Comparison of ENCODE assay signal across 8 cellular contexts in the genomic region with DNA sequence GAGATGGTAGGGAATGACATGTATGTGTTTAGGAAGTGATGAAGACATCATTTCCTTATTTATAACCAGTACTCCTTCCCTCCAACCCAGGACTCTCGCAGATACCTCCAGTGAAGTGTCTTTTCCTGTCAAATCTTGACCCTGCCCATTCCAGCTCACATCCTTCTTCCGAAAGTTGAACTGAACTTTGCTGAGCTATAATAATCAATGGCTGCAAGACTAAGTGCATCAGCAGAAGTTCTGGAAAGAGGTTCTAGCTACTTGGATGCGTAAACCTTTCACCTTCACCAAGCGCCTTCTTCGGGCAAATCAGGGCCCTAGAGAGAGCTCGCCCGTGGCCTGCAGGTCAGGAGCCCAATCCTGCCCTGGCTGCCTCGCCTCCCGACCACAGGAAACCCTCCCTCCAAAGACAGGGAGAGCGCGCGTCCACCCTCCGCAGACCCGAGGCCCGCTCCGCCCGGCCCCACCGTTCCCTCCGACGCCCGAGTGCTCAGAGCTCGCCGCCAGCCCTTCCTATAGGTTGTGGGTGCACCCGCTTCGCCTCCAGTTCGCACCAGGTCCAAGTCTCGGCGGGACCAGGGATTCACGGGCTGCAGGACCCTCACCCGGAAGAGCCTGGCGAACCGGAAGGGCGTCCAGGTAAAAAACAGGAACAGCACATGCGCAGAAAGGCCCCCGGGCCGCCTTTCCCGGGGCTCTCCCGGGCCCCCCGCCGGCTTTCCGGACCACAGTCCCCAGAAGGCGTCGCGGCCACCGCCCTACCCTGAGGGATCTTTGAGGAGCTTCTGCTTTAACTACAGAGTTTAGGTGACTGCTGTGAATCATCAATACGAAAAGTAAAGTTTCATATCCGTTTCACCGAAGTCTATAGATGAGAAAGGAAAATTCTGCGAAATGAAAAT. TPM values are rescaled to one million over a fixed set of nuclear protein-coding genes. Genes with fewer than 3 reads are reported as not detected.
DNase-seq lines count a peak whose midpoint lies in the region; ATAC-seq, FAIRE-seq and TF ChIP-seq lines count a peak whose summit lies in the region.

TSS of gene ZNF334 (minus strand) at position 617 of the 902 bp plus-strand sequence. CDS start 1,457 bp downstream, outside the sequence.

- no peak for TF ChIP-seq CTCF in pancreas (IDR thresholded peaks at IDR 0.05)
- no peak for TF ChIP-seq CTCF in vagina (IDR thresholded peaks at IDR 0.05)

- 4% methylated on average over 48 to 49 of the region's 49 CpGs for WGBS in pancreas, 2 donors

- H3K27me3 ChIP-seq in pancreas (no peaks in the 10 kb centered on the region), vagina (no peaks in the 10 kb centered on the region)

- H3K4me3 ChIP-seq in pancreas, result peak within 1 kb of the TSS; percentile 45 to 72 (median 64)
- H3K4me3 ChIP-seq in vagina, result peak within 1 kb of the TSS; percentile 69 to 71

- peak within 1 kb of the TSS; percentile 55 to 83 for H3K27ac Mint-ChIP-seq in activated naive CD4-positive, alpha-beta T cell treated with anti-CD3 and anti-CD28 coated beads, Interleukin-2, amount 50 U/mL, for 72 hours

- FAIRE-seq in pancreas (lab: Jason Lieb, UNC), result no peak

- ATAC-seq in GM21447 (IDR thresholded peaks at IDR 0.05; ENCODE audit: unreplicated experiment) (peak; percentile 85), left ventricle myocardium superior (peak; percentile 98), pancreas (peak; percentile 95 to 97 (median 96))
- ATAC-seq in activated naive CD4-positive, alpha-beta T cell treated with anti-CD3 and anti-CD28 coated beads, Interleukin-2, amount 50 U/mL, for 72 hours, result peak; percentile 98 to 99

- no peak for TF ChIP-seq POLR2A in vagina (IDR thresholded peaks at IDR 0.05)

- H3K36me3 Mint-ChIP-seq in activated naive CD4-positive, alpha-beta T cell treated with anti-CD3 and anti-CD28 coated beads, Interleukin-2, amount 50 U/mL, for 72 hours, result peaks cover 5 to 26% of the 10 kb centered on the region in 2 donors

- peaks cover 0 to 3% (median 0%) of the 10 kb centered on the region in 3 donors for H3K4me1 ChIP-seq in pancreas
- H3K4me1 ChIP-seq in vagina, result peaks cover 9% of the 10 kb centered on the region

- H3K27ac ChIP-seq in pancreas, result peak within 1 kb of the TSS; percentile 19 to 74 (median 39)
- peak within 1 kb of the TSS; percentile 51 for H3K27ac ChIP-seq in vagina

- DNase-seq in C1 segment of cervical spinal cord (lab: John Stamatoyannopoulos, UW) (peak in 13 of 14 donors; percentile 4 to 77 (median 33)), NCI-H345 (lab: John Stamatoyannopoulos, UW) (peak; percentile 93), left ventricle myocardium superior (peak; percentile 86), pancreas (peak; percentile 62 to 91 (median 79)), vagina (ENCODE audit: extremely low spot score in 2 of 2) (no peak), HPDE6-E6E7 (ENCODE audit: extremely low spot score) (no peak)
- DNase-seq in activated naive CD4-positive, alpha-beta T cell treated with anti-CD3 and anti-CD28 coated beads, Interleukin-2, amount 50 U/mL, for 72 hours (ENCODE audit: low spot score in 2 of 2), result peak; percentile 38 to 65

- peaks cover 0 to 10% of the 10 kb centered on the region in 2 donors for H3K9me3 Mint-ChIP-seq in activated naive CD4-positive, alpha-beta T cell treated with anti-CD3 and anti-CD28 coated beads, Interleukin-2, amount 50 U/mL, for 72 hours

- H3K36me3 ChIP-seq in pancreas, result no peaks in the 10 kb centered on the region
- no peaks in the 10 kb centered on the region for H3K36me3 ChIP-seq in vagina

- H3K9me3 ChIP-seq in pancreas (no peaks in the 10 kb centered on the region), vagina (no peaks in the 10 kb centered on the region)

- intact Hi-C loops in left ventricle myocardium superior (cut with micrococcal nuclease), result no loop called here
- intact Hi-C loops in pancreas (cut with DNase I), result no loop called here
- intact Hi-C loops in vagina (cut with DNase I), result no loop called here

RNA-seq across cellular contexts. Expression of gene ZNF334, which starts in this region (rescaled TPM):
- 1 to 10 TPM; 1.6 to 5.8 TPM for total RNA-seq in activated naive CD4-positive, alpha-beta T cell treated with anti-CD3 and anti-CD28 coated beads, Interleukin-2, amount 50 U/mL, for 72 hours
- total RNA-seq in left ventricle myocardium superior, result 0.52 TPM
- total RNA-seq in pancreas, result 1 to 10 TPM; 2.6 to 7.8 (median 3.9) TPM
- 10 to 100 TPM in 1 of 2 donors, 1 to 10 TPM in 1; 7.0 to 11.6 TPM for polyA plus RNA-seq in pancreas
- total RNA-seq in vagina, result 5.4 TPM

Comparison
In these comparisons a context has a peak if more than half of its experiments do, and no peak if none do; other contexts are left out.
1. Peak in DNase-seq and ATAC-seq in left ventricle myocardium superior; RNA of the gene not detected or under 1 TPM.
2. DNase-seq: peak in C1 segment of cervical spinal cord (13 of 14), NCI-H345 (single experiment), activated naive CD4-positive, alpha-beta T cell treated with anti-CD3 and anti-CD28 coated beads, Interleukin-2, amount 50 U/mL, for 72 hours (2 of 2) and pancreas (6 of 6); none in vagina (0 of 2) and HPDE6-E6E7 (single experiment).
3. Peak in every context shown above with its lines, with median percentiles within 50 percentile points of each other: ATAC-seq.